1 cellular context compared by ENCODE assay signal in genomic region chr4:96056346-96056934, GRCh38.
TF ChIP-seq lines count a peak whose summit lies in the region.

No MANE protein-coding gene starts in this region.

TF ChIP-seq in GM23338, 12 proteins besides CTCF, POLR2A, EP300 and RAD21 (continued from another document):
- no peak for TF ChIP-seq ZNF462 (CRISPR knock-in tag; IDR thresholded peaks at IDR 0.05)
